ENCODE assay signal across 19 cellular contexts in the genomic region with DNA sequence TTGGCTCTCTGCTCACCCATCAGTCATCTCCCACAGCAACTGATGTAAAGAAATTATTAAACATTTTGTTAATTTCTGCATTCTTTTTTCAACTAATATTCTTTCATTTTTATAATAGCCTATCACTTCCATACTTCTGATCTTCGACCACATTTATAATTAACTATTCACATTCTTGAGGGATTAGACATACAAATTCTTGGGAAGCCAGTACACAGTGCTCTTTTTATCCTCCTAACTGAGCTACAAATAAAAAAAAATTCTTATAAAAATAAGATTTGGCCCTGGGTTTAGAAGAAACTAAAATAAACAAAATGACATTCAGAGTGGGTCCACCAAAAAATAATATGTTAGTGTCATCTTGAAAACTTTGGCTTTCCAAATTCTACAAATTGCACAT.
A peak's percentile ranks its signal among the peaks of the same experiment; 100 is the strongest.
DNase-seq lines count a peak whose midpoint lies in the region; ATAC-seq and TF ChIP-seq lines count a peak whose summit lies in the region.
"Had no signal": no experiment of that assay in that cellular context is flagged by ENCODE, and none has a peak within 500 bp of the region (broad histone marks: within the 10 kb centered on the region; RNA-seq: fewer than 3 reads in every experiment).

No MANE protein-coding gene starts in this region.

- H3K27ac ChIP-seq in WERI-Rb-1 = no peak overlapping the region
- H3K27ac ChIP-seq: RWPE1 had no signal

- no peaks in the 10 kb centered on the region for H3K9me3 ChIP-seq in WERI-Rb-1 (ENCODE audit: severe bottlenecking)
- H3K9me3 ChIP-seq: HAP-1 had no signal

- H3K4me3 ChIP-seq in choroid plexus epithelial cell (ENCODE audit: low read depth, low read length) (no peak overlapping the region), WERI-Rb-1 (ENCODE audit: low read depth, low read length) (no peak overlapping the region)
- H3K4me3 ChIP-seq: HAP-1, K562 had no signal

- H3K27me3 ChIP-seq in WERI-Rb-1 (ENCODE audit: insufficient read depth, low read depth, severe bottlenecking) = no peaks in the 10 kb centered on the region

- no peaks in the 10 kb centered on the region for H3K36me3 ChIP-seq in WERI-Rb-1
- H3K36me3 ChIP-seq: HAP-1 had no signal

- in situ Hi-C loops in ACHN (cut with HindIII; ENCODE audit: low pct_ligation_motif_present, low pct_unique_long_range_greater_than_20kb, low sequenced_read_pairs) = no loop called here

- no peak for ATAC-seq in HG03457 (IDR thresholded peaks at IDR 0.05; ENCODE audit: unreplicated experiment)
- no peak for ATAC-seq in HG02981 (IDR thresholded peaks at IDR 0.05; ENCODE audit: unreplicated experiment)
- no peak for ATAC-seq in HG02588 (IDR thresholded peaks at IDR 0.05; ENCODE audit: unreplicated experiment)
- ATAC-seq: K562 had no signal

- TF ChIP-seq CTCF in choroid plexus epithelial cell (conservative IDR thresholded peaks at IDR 0.05; ENCODE audit: low read depth, low read length) (no peak), WERI-Rb-1 (IDR thresholded peaks at IDR 0.05; ENCODE audit: low read depth, low read length) (no peak)

- DNase-seq in ACHN = peak; percentile 59
- peak; percentile 8 for DNase-seq in GM03348 (ENCODE audit: low spot score)
- peak; percentile 41 for DNase-seq in choroid plexus epithelial cell (ENCODE audit: low read depth)
- DNase-seq in kidney tubule cell (ENCODE audit: low spot score) = peak; percentile 71
- DNase-seq in WERI-Rb-1 = no peak
- DNase-seq: C1 segment of cervical spinal cord; CD8-positive, alpha-beta memory T cell; DMS53; NCI-H1105 treated with DMSO at 0.1 percent for 48 hours; NCI-H1694 treated with DMSO at 0.1 percent for 48 hours; NCI-H510A; NCI-H774; SIG-M5 had no signal
